In the genomic region with DNA sequence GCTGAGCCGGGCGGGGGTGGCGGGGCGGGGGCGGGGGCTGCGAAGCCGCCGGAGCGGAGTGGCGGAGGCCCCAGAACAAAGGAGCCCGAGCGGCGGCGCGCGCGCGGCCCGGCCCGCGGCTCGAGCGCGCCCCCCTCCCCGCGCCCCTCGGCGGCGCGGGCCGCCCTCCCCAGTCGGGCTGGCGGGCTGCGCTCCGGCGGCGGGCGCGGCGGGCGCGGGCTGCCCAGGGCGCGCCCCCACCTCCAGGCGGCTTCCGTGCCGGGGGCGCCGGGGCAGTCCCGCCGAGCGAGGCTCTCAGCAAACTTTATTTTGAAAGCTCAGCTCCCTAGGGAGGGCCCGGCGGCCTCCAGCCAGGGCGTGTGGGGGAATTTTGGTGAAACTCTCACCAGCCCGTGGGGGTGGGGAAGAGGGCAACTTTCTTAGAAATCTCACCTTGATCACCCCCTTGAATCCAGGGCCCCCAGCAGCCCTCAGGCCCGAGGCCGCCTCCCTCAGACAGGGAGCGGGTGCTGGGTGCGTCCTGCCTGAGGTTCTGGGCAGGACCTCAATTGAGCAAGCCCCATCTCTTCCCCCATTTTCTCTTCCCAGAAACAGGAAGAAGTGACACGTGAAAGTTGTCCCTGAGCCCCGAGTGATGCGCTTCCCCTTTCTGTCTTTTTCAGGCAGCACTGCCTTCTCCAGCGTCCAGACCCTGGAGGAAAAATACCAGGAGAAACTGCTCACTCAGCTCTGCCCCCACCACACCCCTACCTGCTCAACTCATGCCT, we compare ENCODE assay signal across 8 cellular contexts. TPM values are rescaled to one million over a fixed set of nuclear protein-coding genes. Genes with fewer than 3 reads are reported as not detected.
DNase-seq lines count a peak whose midpoint lies in the region; ATAC-seq and TF ChIP-seq lines count a peak whose summit lies in the region.

No MANE protein-coding gene starts in this region.

- H3K27me3 ChIP-seq in A673 (replicated peaks; ENCODE audit: insufficient read depth, low read depth, low read length, poor library complexity) (no peaks in the 10 kb centered on the region), ascending aorta (no peaks in the 10 kb centered on the region)

- intact Hi-C loops in A673 (cut with micrococcal nuclease; ENCODE audit: unreplicated experiment) (loop anchor here (10.0 kb wide), 1 partner anchor 119 kb away; no protein-coding TSS in a partner anchor), ascending aorta (cut with DNase I) (loop anchor here (1.0 to 2.0 kb wide), 2 partner anchors 18 to 157 kb away; a partner anchor contains a TSS)

- H3K4me1 Mint-ChIP-seq in immature natural killer cell: peaks cover 64 to 71% of the 10 kb centered on the region in 2 donors

- H3K36me3 ChIP-seq in A673 (ENCODE audit: insufficient read depth, low read length, poor library complexity, severe bottlenecking) (peaks cover 12% of the 10 kb centered on the region), ascending aorta (no peaks in the 10 kb centered on the region)

- H3K4me3 Mint-ChIP-seq in immature natural killer cell: peak overlapping the region; percentile 76 to 87 (median 81)

- H3K27ac Mint-ChIP-seq in immature natural killer cell: peak overlapping the region; percentile 40 to 91 (median 86)

- H3K4me3 ChIP-seq in A673 (ENCODE audit: low read depth, low read length, poor library complexity, severe bottlenecking) (peak overlapping the region; percentile 56), ascending aorta (peak overlapping the region; percentile 46 to 74)

- POLR2A ChIA-PET in A673 (lab: Charles Lee; ENCODE audit: low non-redundant PET): no interaction called here

- H3K27ac ChIP-seq in A673 (ENCODE audit: low read depth, low read length, poor library complexity, severe bottlenecking) (peak overlapping the region; percentile 71), ascending aorta (no peak overlapping the region)

- H3K4me1 ChIP-seq in A673 (ENCODE audit: insufficient read depth, low read length, poor library complexity, severe bottlenecking) (peaks cover 53% of the 10 kb centered on the region), ascending aorta (peaks cover 6 to 34% of the 10 kb centered on the region in 2 donors)

- no peaks in the 10 kb centered on the region for H3K9me3 Mint-ChIP-seq in immature natural killer cell

- peaks cover 11 to 19% (median 16%) of the 10 kb centered on the region in 3 donors for H3K27me3 Mint-ChIP-seq in immature natural killer cell (ENCODE audit: low read depth in 3 of 3)

- peaks cover 4 to 11% (median 5%) of the 10 kb centered on the region in 3 donors for H3K36me3 Mint-ChIP-seq in immature natural killer cell

- peak; percentile 57 for DNase-seq in A673 (ENCODE audit: low spot score)
- DNase-seq in T follicular helper cell (ENCODE audit: low read depth): peak; percentile 36
- DNase-seq in ascending aorta (ENCODE audit: low spot score in 2 of 2): no peak
- DNase-seq in immature natural killer cell: peak; percentile 54 to 58 (median 57)
- peak; percentile 58 for DNase-seq in stimulated activated CD4-positive, alpha-beta T cell treated with anti-CD3 and anti-CD28 coated beads, Interleukin-1b, Interleukin-23, amount 100 ng/mL, for 48 hours
- no peak for DNase-seq in DMS79 treated with DMSO at 0.1 percent for 48 hours (lab: John Stamatoyannopoulos, UW)

- CTCF ChIA-PET in A673 (lab: Charles Lee): no interaction called here

- ATAC-seq in GM18517 (IDR thresholded peaks at IDR 0.05; ENCODE audit: unreplicated experiment) (peak; percentile 47), HG03280 (IDR thresholded peaks at IDR 0.05; ENCODE audit: unreplicated experiment) (peak; percentile 21)

- TF ChIP-seq CTCF in A673 (conservative IDR thresholded peaks at IDR 0.05; ENCODE audit: low read depth, low read length): no peak
- no peak for TF ChIP-seq CTCF in ascending aorta (IDR thresholded peaks at IDR 0.05)

- H3K9me3 ChIP-seq in A673 (ENCODE audit: low read depth, low read length, poor library complexity, severe bottlenecking): no peaks in the 10 kb centered on the region
- H3K9me3 ChIP-seq in ascending aorta: no peaks in the 10 kb centered on the region

- BruUV-seq in A673 (replicated peaks; lab: Mats Ljungman, UMichigan): no TSS peak

RNA-seq across cellular contexts. Expression of a gene that starts 0.8 kb away (rescaled TPM):
- 26.3 and 28.7 TPM in 2 replicates for total RNA-seq in A673 (2021)
- 22.7 TPM for total RNA-seq in ascending aorta
- polyA plus RNA-seq in immature natural killer cell: 1 to 10 TPM in 1 of 3 donors, under 1 TPM in 1, not detected in 1; 0.16 to 1.2 TPM

RNA-seq across cellular contexts. Expression of a gene that starts 58.8 kb away (rescaled TPM):
- total RNA-seq in A673 (2021): 106 and 107 TPM in 2 replicates
- 79.7 TPM for total RNA-seq in ascending aorta
- polyA plus RNA-seq in immature natural killer cell: 100 to 1,000 TPM; 207 to 245 (median 223) TPM

Comparison
In these comparisons a context has a peak if more than half of its experiments do, and no peak if none do; other contexts are left out.
1. DNase-seq: peak in A673 (single experiment), T follicular helper cell (single experiment), immature natural killer cell (3 of 3) and stimulated activated CD4-positive, alpha-beta T cell treated with anti-CD3 and anti-CD28 coated beads, Interleukin-1b, Interleukin-23, amount 100 ng/mL, for 48 hours (single experiment); none in ascending aorta (0 of 2) and DMS79 treated with DMSO at 0.1 percent for 48 hours (single experiment).